ENCODE assay signal across 16 cellular contexts in genomic region chr1:246795094-246795671, GRCh38.
A peak's percentile ranks its signal among the peaks of the same experiment; 100 is the strongest.
DNase-seq lines count a peak whose midpoint lies in the region; ATAC-seq and TF ChIP-seq lines count a peak whose summit lies in the region.
"Had no signal": no experiment of that assay in that cellular context is flagged by ENCODE, and none has a peak within 500 bp of the region (broad histone marks: within the 10 kb centered on the region; RNA-seq: fewer than 3 reads in every experiment).

No MANE protein-coding gene starts in this region.

- H3K9me3 ChIP-seq in SK-N-SH (no peaks in the 10 kb centered on the region), upper lobe of right lung (no peaks in the 10 kb centered on the region), vagina (no peaks in the 10 kb centered on the region)
- H3K9me3 ChIP-seq: pancreas, tibial artery had no signal

- H3K27me3 ChIP-seq in SK-N-SH (ENCODE audit: insufficient read depth) (no peaks in the 10 kb centered on the region), upper lobe of right lung (peaks cover 9% of the 10 kb centered on the region), vagina (no peaks in the 10 kb centered on the region)
- H3K27me3 ChIP-seq: pancreas had no signal

- H3K9ac ChIP-seq in SK-N-SH, result no peak overlapping the region

- TF ChIP-seq EP300 in SK-N-SH (IDR thresholded peaks at IDR 0.05; ENCODE audit: borderline replicate concordance in 1 of 2, low read depth in 1 of 2, low read length in 1 of 2), result no peak

- DNase-seq in SK-N-SH, result no peak
- DNase-seq in RPMI8226, result peak; percentile 21
- peak; percentile 53 for DNase-seq in iPS-NIHi11 (ENCODE audit: low spot score)
- no peak for DNase-seq in upper lobe of right lung
- DNase-seq in vagina (ENCODE audit: extremely low spot score in 2 of 2), result no peak
- DNase-seq in NCI-H226, result no peak
- DNase-seq in cortex of kidney (lab: John Stamatoyannopoulos, UW), result no peak
- DNase-seq: DND-41, hippocampal formation, midbrain, NCI-H187 treated with DMSO at 0.1 percent for 48 hours, pancreas, T-cell had no signal

- H3K4me3 ChIP-seq in SK-N-SH (ENCODE audit: low read depth in 2 of 2, low read length in 1 of 2) (no peak overlapping the region), upper lobe of right lung (no peak overlapping the region), vagina (no peak overlapping the region)
- H3K4me3 ChIP-seq: pancreas, tibial artery had no signal

- no peak overlapping the region for H2AFZ ChIP-seq in SK-N-SH (ENCODE audit: low read depth)

- no peaks in the 10 kb centered on the region for H4K20me1 ChIP-seq in SK-N-SH (ENCODE audit: insufficient read depth)

- no peaks in the 10 kb centered on the region for H3K79me2 ChIP-seq in SK-N-SH (ENCODE audit: insufficient read depth)

- H3F3A ChIP-seq in SK-N-SH (replicated peaks; ENCODE audit: insufficient read depth), result no peaks in the 10 kb centered on the region

- no peak overlapping the region for H3K27ac ChIP-seq in SK-N-SH (ENCODE audit: low read depth in 2 of 2, low read length in 1 of 2)
- H3K27ac ChIP-seq in upper lobe of right lung, result no peak overlapping the region
- no peak overlapping the region for H3K27ac ChIP-seq in vagina
- H3K27ac ChIP-seq: pancreas, tibial artery had no signal

- H3K4me2 ChIP-seq in SK-N-SH, result no peak overlapping the region

- H3K4me1 ChIP-seq in SK-N-SH (ENCODE audit: control insufficient read depth in 1 of 2, insufficient read depth in 2 of 2, low read depth in 1 of 2, low read length in 1 of 2) (peaks cover 0 to 5% of the 10 kb centered on the region in 2 experiments; a peak in 2 of 4 replicates), upper lobe of right lung (no peaks in the 10 kb centered on the region), vagina (peaks cover 14% of the 10 kb centered on the region)
- H3K4me1 ChIP-seq: pancreas, tibial artery had no signal

- intact Hi-C loops in upper lobe of right lung (cut with DNase I), result no loop called here
- intact Hi-C loops in vagina (cut with DNase I), result no loop called here

- peak; percentile 5; the same call in 2 of the 3 replicates for ATAC-seq in SK-N-SH treated with all-trans-retinoic acid at 6 μM for 48 hours
- ATAC-seq in upper lobe of right lung, result peak; percentile 23
- ATAC-seq: activated CD4-positive, CD25-positive, alpha-beta regulatory T cell treated with anti-CD3 and anti-CD28 coated beads, Interleukin-2, amount 50 U/mL, for 24 hours; T-cell had no signal

- CTCF ChIA-PET in SK-N-SH (lab: Yijun Ruan, JAX), result interaction anchor here (0.6 kb wide), 1 partner anchor 166 kb away, joined by 3 read pairs; no protein-coding TSS in a partner anchor

- no peaks in the 10 kb centered on the region for H3K36me3 ChIP-seq in SK-N-SH (replicated peaks in 1 of 2; ENCODE audit: control insufficient read depth in 1 of 2, insufficient read depth in 2 of 2, low read length in 1 of 2)
- H3K36me3 ChIP-seq in upper lobe of right lung, result no peaks in the 10 kb centered on the region
- no peaks in the 10 kb centered on the region for H3K36me3 ChIP-seq in vagina
- H3K36me3 ChIP-seq: pancreas, tibial artery had no signal

- TF ChIP-seq POLR2A in vagina (IDR thresholded peaks at IDR 0.05), result no peak

- H3K9me2 ChIP-seq in SK-N-SH, result no peaks in the 10 kb centered on the region

- POLR2A ChIA-PET in SK-N-SH (lab: Yijun Ruan, JAX), result no interaction called here

- TF ChIP-seq CTCF in SK-N-SH (IDR thresholded peaks at IDR 0.05), result no peak
- no peak for TF ChIP-seq CTCF in upper lobe of right lung (IDR thresholded peaks at IDR 0.05)
- no peak for TF ChIP-seq CTCF in vagina (IDR thresholded peaks at IDR 0.05)

- WGBS in SK-N-SH (ENCODE audit: low lambda C conversion rate), result 67% methylated on average over 20 of the region's 23 CpGs

- TF ChIP-seq RAD21 in SK-N-SH (IDR thresholded peaks at IDR 0.05; ENCODE audit: low read length), result no peak

TF ChIP-seq in SK-N-SH treated with all-trans-retinoic acid at 6 μM for 48 hours, 23 proteins besides CTCF, POLR2A, EP300 and RAD21 (continues in another document):
- TF ChIP-seq CSDC2 (CRISPR knock-in tag; IDR thresholded peaks at IDR 0.05) (no peak), TOX (CRISPR knock-in tag; IDR thresholded peaks at IDR 0.05; ENCODE audit: borderline replicate concordance) (no peak), CSRNP3 (CRISPR knock-in tag; IDR thresholded peaks at IDR 0.05) (no peak), ESRRG (CRISPR knock-in tag; IDR thresholded peaks at IDR 0.05) (no peak), RARB (CRISPR knock-in tag; IDR thresholded peaks at IDR 0.05) (no peak), SNAI2 (CRISPR knock-in tag; IDR thresholded peaks at IDR 0.05) (no peak), BACH2 (CRISPR knock-in tag; IDR thresholded peaks at IDR 0.05; ENCODE audit: borderline replicate concordance) (no peak), GLIS3 (CRISPR knock-in tag; IDR thresholded peaks at IDR 0.05) (no peak), PPARA (CRISPR knock-in tag; IDR thresholded peaks at IDR 0.05; ENCODE audit: borderline replicate concordance) (no peak), CREB5 (CRISPR knock-in tag; IDR thresholded peaks at IDR 0.05; ENCODE audit: low read depth) (no peak), ZNF565 (CRISPR knock-in tag; conservative IDR thresholded peaks at IDR 0.05; ENCODE audit: low read depth) (no peak), TCF4 (CRISPR knock-in tag; IDR thresholded peaks at IDR 0.05; ENCODE audit: borderline replicate concordance) (no peak), OSR1 (CRISPR knock-in tag; IDR thresholded peaks at IDR 0.05) (no peak), ZC3H10 (CRISPR knock-in tag; IDR thresholded peaks at IDR 0.05) (no peak)

TF ChIP-seq in SK-N-SH, 30 proteins besides CTCF, POLR2A, EP300 and RAD21:
- TF ChIP-seq MAX (IDR thresholded peaks at IDR 0.05; ENCODE audit: low read depth), result no peak
- TF ChIP-seq MXI1 (IDR thresholded peaks at IDR 0.05; ENCODE audit: low read depth, low read length), result no peak

Comparison
In these comparisons a context has a peak if more than half of its experiments do, and no peak if none do; other contexts are left out.
1. DNase-seq: peak in RPMI8226 (single experiment) and iPS-NIHi11 (single experiment); none in SK-N-SH (single experiment), upper lobe of right lung (single experiment), vagina (0 of 2), NCI-H226 (single experiment) and cortex of kidney (single experiment).